ENCODE assay signal across 14 cellular contexts in the genomic region with DNA sequence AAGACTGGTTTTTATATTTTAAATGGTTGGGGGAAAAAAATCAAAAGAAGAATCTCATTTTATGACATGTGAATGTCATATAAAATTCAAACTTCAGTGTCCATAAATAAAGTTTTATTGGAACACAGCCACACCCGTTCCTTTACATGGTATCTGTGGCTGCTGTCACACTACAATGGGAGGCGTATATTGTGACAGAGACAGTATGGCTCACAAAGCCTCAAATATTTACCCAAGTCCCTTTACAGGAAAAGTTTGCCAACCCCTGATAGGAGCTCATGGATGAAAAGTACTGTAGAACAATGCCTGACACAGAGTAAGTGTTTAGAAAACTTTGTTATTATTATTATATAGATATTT. TPM values are rescaled to one million over a fixed set of nuclear protein-coding genes. Genes with fewer than 3 reads are reported as not detected.
DNase-seq lines count a peak whose midpoint lies in the region; ATAC-seq and TF ChIP-seq lines count a peak whose summit lies in the region.
"Had no signal": no experiment of that assay in that cellular context is flagged by ENCODE, and none has a peak within 500 bp of the region (broad histone marks: within the 10 kb centered on the region; RNA-seq: fewer than 3 reads in every experiment).

No MANE protein-coding gene starts in this region.

- WGBS in upper lobe of left lung, 2 donors, result 46 to 66% methylated on average over 2 of the region's 2 CpGs
- 90 to 93% methylated on average over 2 of the region's 2 CpGs for WGBS in aorta, 2 donors

- no peaks in the 10 kb centered on the region for H3K9me3 ChIP-seq in muscle layer of colon (ENCODE audit: low read length)
- H3K9me3 ChIP-seq in upper lobe of left lung, result no peaks in the 10 kb centered on the region
- no peaks in the 10 kb centered on the region for H3K9me3 ChIP-seq in aorta (ENCODE audit: control insufficient read depth, low read length)
- H3K9me3 ChIP-seq: heart left ventricle, thoracic aorta had no signal

- no peak overlapping the region for H3K4me3 ChIP-seq in muscle layer of colon (ENCODE audit: low read depth in 1 of 2, low read length in 2 of 2)
- no peak overlapping the region for H3K4me3 ChIP-seq in upper lobe of left lung
- H3K4me3 ChIP-seq in aorta (ENCODE audit: low read length in 2 of 2), result no peak overlapping the region
- H3K4me3 ChIP-seq: heart left ventricle, thoracic aorta had no signal

- no peaks in the 10 kb centered on the region for H3K27me3 ChIP-seq in muscle layer of colon (ENCODE audit: control insufficient read depth in 1 of 2, insufficient read depth in 2 of 2, low read length in 2 of 2)
- no peaks in the 10 kb centered on the region for H3K27me3 ChIP-seq in upper lobe of left lung
- no peaks in the 10 kb centered on the region for H3K27me3 ChIP-seq in aorta (ENCODE audit: control insufficient read depth in 1 of 2, insufficient read depth in 2 of 2, low read length in 1 of 2)
- H3K27me3 ChIP-seq: heart left ventricle had no signal

- H3K36me3 ChIP-seq in muscle layer of colon (ENCODE audit: insufficient read depth, low read length), result no peaks in the 10 kb centered on the region
- H3K36me3 ChIP-seq in upper lobe of left lung, result no peaks in the 10 kb centered on the region
- H3K36me3 ChIP-seq in aorta (ENCODE audit: control insufficient read depth in 1 of 2, insufficient read depth in 2 of 2, low read length in 1 of 2), result no peaks in the 10 kb centered on the region
- H3K36me3 ChIP-seq: heart left ventricle, thoracic aorta had no signal

- no peaks in the 10 kb centered on the region for H3K36me3 Mint-ChIP-seq in T-helper 2 cell treated with Interferon-gamma antibody and Interleukin-4, amounts not matched to agents 5 μg/mL and 100 μg/mL, for 36 hours (ENCODE audit: low read depth)
- peaks cover 20% of the 10 kb centered on the region for H3K36me3 Mint-ChIP-seq in central memory CD8-positive, alpha-beta T cell (ENCODE audit: insufficient read depth)

- H3K4me1 Mint-ChIP-seq in T-helper 2 cell treated with Interferon-gamma antibody and Interleukin-4, amounts not matched to agents 5 μg/mL and 100 μg/mL, for 36 hours (ENCODE audit: low read depth), result peaks cover 45% of the 10 kb centered on the region
- H3K4me1 Mint-ChIP-seq in central memory CD8-positive, alpha-beta T cell, result peaks cover 52% of the 10 kb centered on the region

- H3K27me3 Mint-ChIP-seq in T-helper 2 cell treated with Interferon-gamma antibody and Interleukin-4, amounts not matched to agents 5 μg/mL and 100 μg/mL, for 36 hours (ENCODE audit: low read depth), result no peaks in the 10 kb centered on the region
- no peaks in the 10 kb centered on the region for H3K27me3 Mint-ChIP-seq in central memory CD8-positive, alpha-beta T cell

- H3K4me3 Mint-ChIP-seq in T-helper 2 cell treated with Interferon-gamma antibody and Interleukin-4, amounts not matched to agents 5 μg/mL and 100 μg/mL, for 36 hours, result no peak overlapping the region
- no peak overlapping the region for H3K4me3 Mint-ChIP-seq in central memory CD8-positive, alpha-beta T cell
- H3K4me3 Mint-ChIP-seq: T-helper 1 cell treated with Interleukin-12 subunit alpha and Interleukin-12 subunit beta and Interleukin-4 antibody, amounts not matched to agents 30 μg/mL and 1 μg/mL, for 36 hours had no signal

- no peak for TF ChIP-seq POLR2A in upper lobe of left lung (IDR thresholded peaks at IDR 0.05)

- intact Hi-C loops in aorta (cut with DNase I), result no loop called here

- no peaks in the 10 kb centered on the region for H3K9me3 Mint-ChIP-seq in T-helper 2 cell treated with Interferon-gamma antibody and Interleukin-4, amounts not matched to agents 5 μg/mL and 100 μg/mL, for 36 hours
- H3K9me3 Mint-ChIP-seq in central memory CD8-positive, alpha-beta T cell, result no peaks in the 10 kb centered on the region
- H3K9me3 Mint-ChIP-seq: T-helper 1 cell treated with Interleukin-12 subunit alpha and Interleukin-12 subunit beta and Interleukin-4 antibody, amounts not matched to agents 30 μg/mL and 1 μg/mL, for 36 hours had no signal

- no peak for ATAC-seq in central memory CD8-positive, alpha-beta T cell (replicated peaks; ENCODE audit: extremely low read depth, poor library complexity, severe bottlenecking)
- no peak for ATAC-seq in upper lobe of left lung (ENCODE audit: low FRiP score in 2 of 2)
- no peak for ATAC-seq in aorta (ENCODE audit: low FRiP score)
- ATAC-seq in GM21717 (IDR thresholded peaks at IDR 0.05; ENCODE audit: unreplicated experiment), result no peak
- ATAC-seq in GM21825 (IDR thresholded peaks at IDR 0.05; ENCODE audit: unreplicated experiment), result no peak

- TF ChIP-seq EP300 in upper lobe of left lung (IDR thresholded peaks at IDR 0.05), result peak in 2 of 4 donors; percentile 55 to 59

- peaks cover 21% of the 10 kb centered on the region for H3K4me1 ChIP-seq in muscle layer of colon (ENCODE audit: insufficient read depth, low read length)
- H3K4me1 ChIP-seq in upper lobe of left lung, result peaks cover 62 to 67% (median 64%) of the 10 kb centered on the region in 4 donors
- H3K4me1 ChIP-seq in aorta (ENCODE audit: control insufficient read depth in 1 of 2, insufficient read depth in 2 of 2, low read length in 2 of 2), result peaks cover 4 to 6% of the 10 kb centered on the region in 2 donors

- no peak for DNase-seq in T-helper 2 cell treated with Interferon-gamma antibody and Interleukin-4, amounts not matched to agents 5 μg/mL and 100 μg/mL, for 36 hours (ENCODE audit: low spot score)
- DNase-seq in T-helper 2 cell, result no peak
- no peak for DNase-seq in central memory CD8-positive, alpha-beta T cell (ENCODE audit: low spot score in 2 of 2)
- DNase-seq in upper lobe of left lung, result peak in 1 of 2 donors; percentile 22
- DNase-seq in aorta, result no peak
- DNase-seq: effector CD4-positive, alpha-beta T cell; Karpas-422; NCI-H2171 had no signal

- TF ChIP-seq CTCF in upper lobe of left lung (IDR thresholded peaks at IDR 0.05), result no peak

- H3K27ac Mint-ChIP-seq in T-helper 2 cell treated with Interferon-gamma antibody and Interleukin-4, amounts not matched to agents 5 μg/mL and 100 μg/mL, for 36 hours, result peak overlapping the region; percentile 33
- H3K27ac Mint-ChIP-seq in central memory CD8-positive, alpha-beta T cell (ENCODE audit: low read depth), result peak overlapping the region; percentile 98

- H3K27ac ChIP-seq in muscle layer of colon (ENCODE audit: low read depth, low read length) (peak overlapping the region; percentile 55), upper lobe of left lung (peak overlapping the region; percentile 99 to 100 (median 99)), aorta (ENCODE audit: low read depth in 1 of 2, low read length in 2 of 2) (no peak overlapping the region)

- no peak overlapping the region for H3K9ac ChIP-seq in muscle layer of colon (ENCODE audit: low read length)

RNA-seq across cellular contexts. Expression of a gene that starts 5.2 kb away (rescaled TPM):
- total RNA-seq in upper lobe of left lung (1,000 to 10,000 TPM in 3 of 6 donors, 100 to 1,000 TPM in 3; 568 to 1,492 (median 904) TPM), aorta (1,000 to 10,000 TPM in 1 of 2 donors, 100 to 1,000 TPM in 1; 293 to 1,994 TPM)
- 100 to 1,000 TPM; 178 to 515 TPM for polyA plus RNA-seq in aorta

RNA-seq across cellular contexts. Expression of a gene that starts 57.8 kb away (rescaled TPM):
- total RNA-seq in upper lobe of left lung (100 to 1,000 TPM; 158 to 225 (median 173) TPM), aorta (100 to 1,000 TPM; 135 to 170 TPM)
- polyA plus RNA-seq in aorta, result 100 to 1,000 TPM; 122 to 125 TPM

Comparison
In these comparisons a context has a peak if more than half of its experiments do, and no peak if none do; other contexts are left out.
1. H3K27ac ChIP-seq: peak in muscle layer of colon (single experiment) and upper lobe of left lung (4 of 4); none in aorta (0 of 2).